ENCODE assay signal across 8 cellular contexts in the genomic region with DNA sequence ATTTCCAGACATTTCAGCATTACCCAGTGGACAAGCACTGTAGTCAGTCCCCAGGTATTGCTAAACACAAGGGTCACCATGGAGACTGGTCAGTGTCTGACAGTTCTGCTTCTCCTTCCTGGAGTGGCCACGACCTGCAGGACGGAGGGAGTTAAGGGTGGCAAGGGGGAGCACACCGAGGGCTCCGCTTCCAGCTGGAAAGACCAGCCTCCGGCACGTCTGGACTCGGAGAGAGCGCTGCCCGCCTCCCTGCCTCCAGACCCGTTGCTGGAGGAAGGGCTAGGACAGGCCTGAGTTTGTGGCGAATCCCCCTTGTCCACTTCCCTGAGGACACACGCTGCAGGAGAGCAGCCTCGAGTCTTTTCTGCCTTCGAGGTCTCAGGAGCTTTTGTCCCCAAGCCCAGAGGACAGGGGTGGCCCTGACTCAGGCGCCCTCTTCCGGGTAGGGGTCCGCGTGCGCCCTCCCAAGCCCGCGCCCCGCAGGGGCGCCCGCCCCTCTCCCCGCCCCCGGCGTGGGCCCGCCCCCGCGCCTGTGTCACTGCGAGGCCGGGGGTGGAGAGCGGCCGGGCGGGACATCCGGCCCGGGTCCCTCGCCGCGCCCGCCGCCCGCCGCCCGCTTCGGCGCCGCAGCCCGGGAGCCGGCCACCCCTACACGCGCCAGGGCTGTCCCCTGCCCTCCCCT. TPM values are rescaled to one million over a fixed set of nuclear protein-coding genes. Genes with fewer than 3 reads are reported as not detected.
A peak's percentile ranks its signal among the peaks of the same experiment; 100 is the strongest.
DNase-seq lines count a peak whose midpoint lies in the region; ATAC-seq and TF ChIP-seq lines count a peak whose summit lies in the region.

A gene with protein sequence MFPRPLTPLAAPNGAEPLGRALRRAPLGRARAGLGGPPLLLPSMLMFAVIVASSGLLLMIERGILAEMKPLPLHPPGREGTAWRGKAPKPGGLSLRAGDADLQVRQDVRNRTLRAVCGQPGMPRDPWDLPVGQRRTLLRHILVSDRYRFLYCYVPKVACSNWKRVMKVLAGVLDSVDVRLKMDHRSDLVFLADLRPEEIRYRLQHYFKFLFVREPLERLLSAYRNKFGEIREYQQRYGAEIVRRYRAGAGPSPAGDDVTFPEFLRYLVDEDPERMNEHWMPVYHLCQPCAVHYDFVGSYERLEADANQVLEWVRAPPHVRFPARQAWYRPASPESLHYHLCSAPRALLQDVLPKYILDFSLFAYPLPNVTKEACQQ (plus strand): TSS at position 562 of the 682 bp plus-strand sequence. CDS start 230 bp downstream, outside the sequence.

- H3K36me3 ChIP-seq in spleen: peaks cover 0 to 21% (median 16%) of the 10 kb centered on the region in 6 donors

- peak within 1 kb of the TSS; percentile 86 for H3K27ac ChIP-seq in caudate nucleus (ENCODE audit: low read depth, low read length)
- H3K27ac ChIP-seq in spleen: peak within 1 kb of the TSS; percentile 80 to 96 (median 90)

- no peaks in the 10 kb centered on the region for H3K27me3 ChIP-seq in spleen (replicated peaks in 1 of 7)

- DNase-seq in EH (ENCODE audit: low read depth) (peak; percentile 58), MV-4-11 (lab: John Stamatoyannopoulos, UW) (peak; percentile 31), caudate nucleus (lab: John Stamatoyannopoulos, UW) (peak in 45 of 61 donors; percentile 4 to 74 (median 32)), inferior parietal cortex (ENCODE audit: extremely low spot score) (peak; percentile 35), spleen (peak; percentile 92), OCI-M2 (lab: John Stamatoyannopoulos, UW; ENCODE audit: unreplicated experiment) (no peak)

- H3K4me3 ChIP-seq in WI38 (ENCODE audit: low read depth, low read length): peak within 1 kb of the TSS; percentile 76
- peak within 1 kb of the TSS; percentile 71 to 91 (median 78) for H3K4me3 ChIP-seq in spleen

- peak; percentile 50 for ATAC-seq in GM21717 (IDR thresholded peaks at IDR 0.05; ENCODE audit: unreplicated experiment)

- TF ChIP-seq CTCF in WI38 (IDR thresholded peaks at IDR 0.05; ENCODE audit: low read depth, low read length) (no peak), spleen (IDR thresholded peaks at IDR 0.05 in 8 of 11, conservative IDR thresholded peaks at IDR 0.05 in 3 of 11) (no peak)

- peaks cover 5 to 30% (median 19%) of the 10 kb centered on the region in 6 donors for H3K4me1 ChIP-seq in spleen

- intact Hi-C loops in spleen (cut with DNase I; ENCODE audit: low total_unique reads): no loop called here

- no peak for TF ChIP-seq POLR2A in spleen (IDR thresholded peaks at IDR 0.05)

- no peaks in the 10 kb centered on the region for H3K9me3 ChIP-seq in spleen

- WGBS in spleen, 5 donors: 0 to 11% (median 5%) methylated on average over 2 to 52 of the region's 52 CpGs

RNA-seq across cellular contexts. Expression of the gene that starts here (rescaled TPM):
- total RNA-seq in spleen: 10 to 100 TPM; 12.0 to 18.5 (median 15.3) TPM
- 10 to 100 TPM in 1 of 3 donors, 1 to 10 TPM in 2; 7.1 to 10.6 (median 9.0) TPM for polyA plus RNA-seq in spleen
